In genomic region chr10:67011981-67012380, GRCh38 we compare ENCODE assay signal across 10 cellular contexts.
"Had no signal": no experiment of that assay in that cellular context is flagged by ENCODE, and none has a peak within 500 bp of the region (broad histone marks: within the 10 kb centered on the region; RNA-seq: fewer than 3 reads in every experiment).

No MANE protein-coding gene starts in this region.

- H3K4me1 Mint-ChIP-seq: IgD-negative memory B cell had no signal

- H3K27ac ChIP-seq: GM23248, HL-60 had no signal

- H3K4me1 ChIP-seq: HAP-1 had no signal

- H3K4me3 ChIP-seq: GM23248, HAP-1 had no signal

- H3K4me3 Mint-ChIP-seq: HFFc6, IgD-negative memory B cell had no signal

- H3K27ac Mint-ChIP-seq: HFFc6, IgD-negative memory B cell had no signal

- DNase-seq: GM23248, GOT3, H7, HFFc6, KBM-7 had no signal

- ATAC-seq: HCT116, HepG2 had no signal

- H3K9ac ChIP-seq: GM23248 had no signal

- H3K27me3 Mint-ChIP-seq: IgD-negative memory B cell had no signal

- H3K36me3 ChIP-seq: HAP-1 had no signal

- H2AFZ ChIP-seq: GM23248 had no signal

- H3K36me3 Mint-ChIP-seq: IgD-negative memory B cell had no signal

- H3K9me3 ChIP-seq: HAP-1 had no signal
